ENCODE assay signal across 11 cellular contexts in the genomic region with DNA sequence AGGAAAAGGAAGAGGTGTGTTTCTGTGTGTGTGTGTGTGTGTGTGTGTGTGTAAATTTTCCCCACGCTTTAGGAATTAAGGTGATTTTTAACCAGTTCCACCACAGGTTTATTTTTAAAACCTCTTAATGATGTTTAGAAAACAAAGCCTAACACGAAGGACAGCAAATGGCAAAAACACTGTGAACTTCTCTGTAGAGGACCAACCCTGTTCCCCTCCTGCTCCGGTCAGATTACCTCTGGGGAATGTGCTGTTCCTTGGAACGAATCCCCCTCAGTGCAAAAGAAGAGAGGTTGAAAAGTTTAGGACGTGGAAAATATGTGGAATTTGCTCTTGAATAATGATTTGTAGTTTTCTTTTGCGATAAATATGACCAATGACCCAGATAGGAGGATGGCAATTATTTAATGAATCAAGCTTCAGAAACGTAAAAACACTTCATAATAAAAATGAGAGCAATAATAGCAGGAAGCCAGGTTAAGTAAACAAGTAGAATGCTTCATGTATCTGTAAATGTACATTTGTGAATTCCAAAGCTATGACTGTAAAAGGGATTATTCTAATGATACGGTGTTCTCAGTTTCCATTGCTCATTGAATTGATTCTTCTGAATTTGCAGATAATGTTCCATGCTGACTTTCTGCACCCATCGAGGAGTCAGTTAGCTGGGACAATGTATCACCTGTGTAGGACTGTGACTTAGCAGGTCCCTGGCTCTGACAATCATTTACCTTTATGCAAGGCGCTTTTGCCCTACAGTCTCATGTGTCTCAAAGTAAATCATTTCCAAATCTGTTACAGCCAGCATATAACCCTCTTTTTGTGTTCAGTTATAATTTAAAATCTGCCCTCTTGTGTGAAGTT.
DNase-seq lines count a peak whose midpoint lies in the region; ATAC-seq and TF ChIP-seq lines count a peak whose summit lies in the region.
"Had no signal": no experiment of that assay in that cellular context is flagged by ENCODE, and none has a peak within 500 bp of the region (broad histone marks: within the 10 kb centered on the region; RNA-seq: fewer than 3 reads in every experiment).

No MANE protein-coding gene starts in this region.

- 58% methylated on average over 10 of the region's 10 CpGs for WGBS in esophagus muscularis mucosa
- WGBS in heart left ventricle, 4 donors, result 69 to 74% (median 72%) methylated on average over 10 of the region's 10 CpGs

- peak; percentile 57 for ATAC-seq in HG02970 (IDR thresholded peaks at IDR 0.05; ENCODE audit: low FRiP score, unreplicated experiment)
- ATAC-seq in heart left ventricle, result no peak

- peaks cover 20% of the 10 kb centered on the region for H3K4me1 Mint-ChIP-seq in nephron

- TF ChIP-seq CTCF in nephron (IDR thresholded peaks at IDR 0.05; ENCODE audit: unreplicated experiment in 3 of 3) (no peak), esophagus muscularis mucosa (IDR thresholded peaks at IDR 0.05) (no peak), heart left ventricle (IDR thresholded peaks at IDR 0.05) (no peak)

- peak overlapping the region; percentile 79 to 93 (median 86) for H3K27ac Mint-ChIP-seq in nephron

- H3K9me3 ChIP-seq in esophagus muscularis mucosa (no peaks in the 10 kb centered on the region), heart left ventricle (no peaks in the 10 kb centered on the region)

- intact Hi-C loops in esophagus muscularis mucosa (cut with DNase I) (no loop called here), heart left ventricle (cut with DNase I) (no loop called here)

- H3K36me3 Mint-ChIP-seq in nephron (ENCODE audit: low read depth), result no peaks in the 10 kb centered on the region

- DNase-seq in astrocyte of the hippocampus (ENCODE audit: low read depth, low spot score) (peak; percentile 49), NOMO-1 treated with DMSO at 0.1 percent for 48 hours (lab: John Stamatoyannopoulos, UW; ENCODE audit: unreplicated experiment) (no peak), esophagus muscularis mucosa (ENCODE audit: extremely low spot score) (no peak), heart left ventricle (no peak), activated T-cell treated with anti-CD3 and anti-CD28 coated beads for 4 hours (no peak)
- DNase-seq: islet precursor cell, KBM-7, NCI-H774 had no signal

- TF ChIP-seq POLR2A in GM19099 (IDR thresholded peaks at IDR 0.05; ENCODE audit: extremely low read depth, insufficient read length, low read depth) (peak; percentile 5), esophagus muscularis mucosa (IDR thresholded peaks at IDR 0.05; ENCODE audit: low read depth) (no peak), heart left ventricle (IDR thresholded peaks at IDR 0.05) (no peak)

- H3K9me3 Mint-ChIP-seq in nephron, result no peaks in the 10 kb centered on the region

- TF ChIP-seq EP300 in esophagus muscularis mucosa (IDR thresholded peaks at IDR 0.05), result no peak

- H3K4me1 ChIP-seq in esophagus muscularis mucosa (no peaks in the 10 kb centered on the region), heart left ventricle (no peaks in the 10 kb centered on the region)

- H3K36me3 ChIP-seq in esophagus muscularis mucosa, result no peaks in the 10 kb centered on the region
- H3K36me3 ChIP-seq in heart left ventricle, result no peaks in the 10 kb centered on the region

- H3K4me3 Mint-ChIP-seq in nephron, result peak overlapping the region; percentile 2 to 18 (median 15)

- H3K4me3 ChIP-seq in esophagus muscularis mucosa (no peak overlapping the region), heart left ventricle (no peak overlapping the region)

- H3K27ac ChIP-seq in esophagus muscularis mucosa (replicated peaks in 1 of 4) (no peak overlapping the region), heart left ventricle (no peak overlapping the region)

- H3K27me3 ChIP-seq in esophagus muscularis mucosa, result no peaks in the 10 kb centered on the region
- no peaks in the 10 kb centered on the region for H3K27me3 ChIP-seq in heart left ventricle

- H3K27me3 Mint-ChIP-seq in nephron (ENCODE audit: low read depth), result no peaks in the 10 kb centered on the region
